ENCODE assay signal across 10 cellular contexts in the genomic region with DNA sequence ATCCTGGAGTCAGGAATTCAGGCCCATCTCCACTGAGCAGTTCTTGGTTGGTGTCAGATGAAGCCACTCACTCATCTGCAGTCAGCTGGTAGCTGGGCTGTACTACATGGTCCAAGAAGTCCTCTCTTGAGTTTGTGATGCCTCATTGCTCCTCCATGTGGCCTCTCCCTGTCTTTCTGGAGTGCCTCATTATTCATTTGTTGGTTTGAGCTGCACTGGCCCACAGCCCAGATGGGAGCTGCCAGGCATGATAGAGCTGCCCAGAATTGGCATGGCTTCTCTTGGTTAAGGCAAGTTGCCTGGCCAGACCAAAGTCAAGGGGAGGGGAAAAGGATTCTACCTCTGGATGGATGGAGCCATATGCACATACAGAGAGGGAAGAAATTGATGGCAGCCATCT. TPM values are rescaled to one million over a fixed set of nuclear protein-coding genes. Genes with fewer than 3 reads are reported as not detected.
DNase-seq lines count a peak whose midpoint lies in the region; FAIRE-seq and TF ChIP-seq lines count a peak whose summit lies in the region.
"Had no signal": no experiment of that assay in that cellular context is flagged by ENCODE, and none has a peak within 500 bp of the region (broad histone marks: within the 10 kb centered on the region; RNA-seq: fewer than 3 reads in every experiment).

No MANE protein-coding gene starts in this region.

- no peak overlapping the region for H3K4me3 ChIP-seq in astrocyte of the spinal cord (ENCODE audit: low read depth, low read length)
- H3K4me3 ChIP-seq in kidney epithelial cell (ENCODE audit: low read depth, low read length): no peak overlapping the region

- DNase-seq in Caki2 (ENCODE audit: low read depth) (peak; percentile 68), NCI-H1105 (lab: John Stamatoyannopoulos, UW) (peak; percentile 51), astrocyte of the spinal cord (ENCODE audit: low read depth, low spot score) (peak; percentile 65), kidney epithelial cell (ENCODE audit: low read depth) (no peak), activated gamma-delta T cell (lab: John Stamatoyannopoulos, UW) (no peak), GM19239 (ENCODE audit: insufficient read length, low spot score) (no peak), germinal center (ENCODE audit: low spot score) (no peak)
- no peak for DNase-seq in stimulated activated CD4-positive, alpha-beta T cell treated with anti-CD3 and anti-CD28 coated beads, Interleukin-15, amount 100 ng/mL, for 24 hours
- DNase-seq: GDM1, SW 1271 had no signal

- no peaks in the 10 kb centered on the region for H3K27me3 ChIP-seq in kidney epithelial cell (ENCODE audit: control insufficient read depth, insufficient read depth, low read length)

- peaks cover 2% of the 10 kb centered on the region for H3K36me3 ChIP-seq in kidney epithelial cell (ENCODE audit: control insufficient read depth, insufficient read depth, low read length)

- in situ Hi-C loops in Caki2 (cut with HindIII; ENCODE audit: low pct_unique_long_range_greater_than_20kb, low sequenced_read_pairs): no loop called here
- in situ Hi-C loops in astrocyte of the spinal cord (cut with HindIII; ENCODE audit: low sequenced_read_pairs): no loop called here

- TF ChIP-seq CTCF in astrocyte of the spinal cord (IDR thresholded peaks at IDR 0.05; ENCODE audit: low read depth, low read length): no peak
- TF ChIP-seq CTCF in kidney epithelial cell (IDR thresholded peaks at IDR 0.05; ENCODE audit: insufficient read depth, low read length, poor library complexity, severe bottlenecking): peak; percentile 2

- no peak for FAIRE-seq in GM19239 (lab: Jason Lieb, UNC)

RNA-seq across cellular contexts. Expression of a gene that starts 8.0 kb away (rescaled TPM):
- 6.3 and 9.7 TPM in 2 replicates for total RNA-seq in Caki2 (2014; rRNA removed; shearing (Covaris generic); ENCODE audit: low replicate concordance)
- 10.5 and 11.7 TPM in 2 replicates for total RNA-seq in kidney epithelial cell

RNA-seq across cellular contexts. Expression of a gene that starts 8.1 kb away (rescaled TPM):
- 68.3 and 76.8 TPM in 2 replicates for total RNA-seq in Caki2 (2014; rRNA removed; shearing (Covaris generic); ENCODE audit: low replicate concordance)
- total RNA-seq in kidney epithelial cell: 67.3 and 77.4 TPM in 2 replicates

Comparison
In these comparisons a context has a peak if more than half of its experiments do, and no peak if none do; other contexts are left out.
1. DNase-seq: peak in Caki2 (single experiment), NCI-H1105 (single experiment) and astrocyte of the spinal cord (single experiment); none in kidney epithelial cell (single experiment), activated gamma-delta T cell (single experiment), stimulated activated CD4-positive, alpha-beta T cell treated with anti-CD3 and anti-CD28 coated beads, Interleukin-15, amount 100 ng/mL, for 24 hours (single experiment), GM19239 (single experiment) and germinal center (single experiment).